In genomic region chr13:52851153-52851962, GRCh38 we compare ENCODE assay signal across 9 cellular contexts. TPM values are rescaled to one million over a fixed set of nuclear protein-coding genes. Genes with fewer than 3 reads are reported as not detected.
DNase-seq lines count a peak whose midpoint lies in the region; ATAC-seq, FAIRE-seq and TF ChIP-seq lines count a peak whose summit lies in the region.
"Had no signal": no experiment of that assay in that cellular context is flagged by ENCODE, and none has a peak within 500 bp of the region (broad histone marks: within the 10 kb centered on the region; RNA-seq: fewer than 3 reads in every experiment).

No MANE protein-coding gene starts in this region.

- no peaks in the 10 kb centered on the region for H3K9me3 ChIP-seq in CD8-positive, alpha-beta memory T cell (ENCODE audit: low read length)
- peaks cover 12% of the 10 kb centered on the region; the same call in 1 of the 2 replicates for H3K9me3 ChIP-seq in NT2/D1 (ENCODE audit: insufficient read depth, low read length)
- H3K9me3 ChIP-seq in left lung: no peaks in the 10 kb centered on the region
- H3K9me3 ChIP-seq in stomach smooth muscle (ENCODE audit: control insufficient read depth in 2 of 2, low read length in 2 of 2): no peaks in the 10 kb centered on the region

- H3K36me3 ChIP-seq in CD8-positive, alpha-beta memory T cell (ENCODE audit: insufficient read depth, low read length): no peaks in the 10 kb centered on the region
- H3K36me3 ChIP-seq in NT2/D1 (ENCODE audit: insufficient read depth, insufficient read length, low read length) (no peaks in the 10 kb centered on the region), left lung (no peaks in the 10 kb centered on the region), stomach smooth muscle (ENCODE audit: control insufficient read depth in 2 of 2, insufficient read depth in 2 of 2, low read length in 2 of 2) (no peaks in the 10 kb centered on the region)

- H3K27me3 ChIP-seq in CD8-positive, alpha-beta memory T cell (ENCODE audit: insufficient read depth, low read length, poor library complexity, severe bottlenecking): peaks cover 38% of the 10 kb centered on the region
- H3K27me3 ChIP-seq in NT2/D1 (ENCODE audit: insufficient read depth, insufficient read length) (peaks cover 13% of the 10 kb centered on the region), left lung (peaks cover 47 to 99% of the 10 kb centered on the region in 2 donors), stomach smooth muscle (ENCODE audit: control insufficient read depth in 1 of 2, insufficient read depth in 2 of 2, low read length in 2 of 2) (peaks cover 40 to 42% of the 10 kb centered on the region in 2 donors)

- peaks cover 0 to 24% (median 11%) of the 10 kb centered on the region in 5 donors for H3K9me3 Mint-ChIP-seq in CD8-positive, alpha-beta memory T cell

- peaks cover 22 to 34% (median 32%) of the 10 kb centered on the region in 3 donors for H3K4me1 Mint-ChIP-seq in CD8-positive, alpha-beta memory T cell

- H3K36me3 Mint-ChIP-seq in CD8-positive, alpha-beta memory T cell: peaks cover 0 to 2% (median 0%) of the 10 kb centered on the region in 3 donors

- CTCF ChIA-PET in CD8-positive, alpha-beta memory T cell (lab: Charles Lee): no interaction called here

- intact Hi-C loops in left lung (cut with DNase I): no loop called here

- peaks cover 17% of the 10 kb centered on the region for H3K4me1 ChIP-seq in CD8-positive, alpha-beta memory T cell (ENCODE audit: insufficient read depth, low read length)
- H3K4me1 ChIP-seq in NT2/D1 (ENCODE audit: insufficient read depth, insufficient read length) (no peaks in the 10 kb centered on the region), left lung (peaks cover 2 to 27% of the 10 kb centered on the region in 2 donors), stomach smooth muscle (ENCODE audit: control insufficient read depth, insufficient read depth, low read length) (peaks cover 32% of the 10 kb centered on the region)

- ATAC-seq in HG03196 (IDR thresholded peaks at IDR 0.05; ENCODE audit: unreplicated experiment) (peak; percentile 79), left lung (peak; percentile 61)

- no peak overlapping the region for H3K27ac Mint-ChIP-seq in CD8-positive, alpha-beta memory T cell

- peak overlapping the region; percentile 28 for H3K4me3 ChIP-seq in CD8-positive, alpha-beta memory T cell (ENCODE audit: low read length)
- H3K4me3 ChIP-seq in NT2/D1 (ENCODE audit: insufficient read length, low read depth): peak overlapping the region; percentile 53
- peak overlapping the region; percentile 45 to 48 for H3K4me3 ChIP-seq in left lung
- H3K4me3 ChIP-seq in stomach smooth muscle (ENCODE audit: low read length in 2 of 2): peak overlapping the region; percentile 81 to 86

- H3K27me3 Mint-ChIP-seq in CD8-positive, alpha-beta memory T cell: peaks cover 52 to 75% of the 10 kb centered on the region in 2 donors

- H3K9ac ChIP-seq in NT2/D1 (ENCODE audit: insufficient read length, low read depth) (peak overlapping the region; percentile 76), stomach smooth muscle (ENCODE audit: low read length in 2 of 2) (peak overlapping the region; percentile 42 to 46)

- DNase-seq in CD8-positive, alpha-beta memory T cell: no peak
- DNase-seq in GM19239 (ENCODE audit: insufficient read length, low spot score) (no peak), NT2/D1 (ENCODE audit: low read depth, low spot score) (peak; percentile 85), cerebellar cortex (ENCODE audit: low spot score) (peak; percentile 17), left lung (peak in 1 of 2 donors; percentile 71), HCEC 1CT (no peak)

- no peak overlapping the region for H3K27ac ChIP-seq in CD8-positive, alpha-beta memory T cell (ENCODE audit: low read depth, low read length)
- H3K27ac ChIP-seq in left lung (peak overlapping the region in 1 of 2 donors; percentile 8), stomach smooth muscle (ENCODE audit: low read length) (no peak overlapping the region)

- TF ChIP-seq CTCF in left lung (IDR thresholded peaks at IDR 0.05): no peak

- peak; percentile 85 for FAIRE-seq in GM19239 (lab: Jason Lieb, UNC)

- peak overlapping the region; percentile 34 to 77 (median 67) for H3K4me3 Mint-ChIP-seq in CD8-positive, alpha-beta memory T cell

- POLR2A ChIA-PET in CD8-positive, alpha-beta memory T cell (lab: Charles Lee): no interaction called here

RNA-seq across cellular contexts. Expression of gene PCDH8, which starts 2.9 kb away (rescaled TPM):
- total RNA-seq in CD8-positive, alpha-beta memory T cell: not detected
- not detected for polyA plus RNA-seq in CD8-positive, alpha-beta memory T cell
- total RNA-seq in left lung: not detected
- total RNA-seq: subcutaneous adipose tissue had no signal

Comparison
In these comparisons a context has a peak if more than half of its experiments do, and no peak if none do; other contexts are left out.
1. DNase-seq: peak in NT2/D1 (single experiment) and cerebellar cortex (single experiment); none in CD8-positive, alpha-beta memory T cell (0 of 5), GM19239 (single experiment) and HCEC 1CT (single experiment).
2. H3K4me3 ChIP-seq: peak in every context shown above with its lines; median percentile 84 in stomach smooth muscle; 53 in NT2/D1; 46 in left lung; 28 in CD8-positive, alpha-beta memory T cell.